Comparison of ENCODE assay signal across 1 cellular context in the genomic region with DNA sequence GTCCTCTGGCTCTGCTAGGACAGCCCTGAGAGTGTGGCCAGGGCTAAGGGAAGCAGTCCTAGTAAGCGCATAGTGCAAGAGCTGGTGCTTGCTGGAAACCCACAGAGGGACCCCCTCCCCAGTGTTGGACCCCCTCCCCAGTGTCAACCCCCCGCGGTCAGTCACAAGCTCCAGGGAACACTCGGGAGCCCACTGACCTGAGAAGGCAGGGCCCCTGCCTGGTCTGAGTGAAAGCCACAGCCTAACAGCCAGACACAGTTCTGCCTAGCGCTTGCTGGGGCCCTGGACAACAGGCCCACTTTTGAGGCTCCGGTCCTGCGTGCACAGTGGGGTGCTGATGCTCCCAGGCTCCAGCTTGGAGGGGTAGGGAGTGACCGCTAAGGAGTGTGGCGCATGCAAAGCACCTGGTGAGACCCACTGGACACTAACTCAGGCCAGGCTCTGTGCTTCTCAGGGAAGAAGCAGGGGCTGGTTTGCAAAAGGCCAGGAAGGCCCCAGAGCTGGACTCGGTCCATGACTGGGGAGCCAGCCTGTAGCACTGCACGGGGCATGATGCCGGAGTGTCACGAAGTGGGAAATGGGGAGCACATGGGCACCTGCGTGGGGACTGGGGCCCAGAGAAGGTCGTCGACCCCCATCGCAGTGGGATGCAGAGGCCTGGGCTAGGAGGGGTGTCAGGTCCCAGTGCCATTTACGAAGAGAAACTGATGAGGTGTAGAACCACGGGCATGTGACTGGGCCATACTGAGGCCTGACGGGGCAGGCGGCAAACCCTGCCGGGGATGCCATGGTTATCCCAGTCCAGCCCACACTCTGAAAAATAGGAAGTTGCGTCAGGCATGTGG.
TF ChIP-seq lines count a peak whose summit lies in the region.

No MANE protein-coding gene starts in this region.

TF ChIP-seq in H1, 55 proteins besides CTCF, POLR2A, EP300 and RAD21:
- no peak for TF ChIP-seq JUN (IDR thresholded peaks at IDR 0.05; ENCODE audit: low read depth, low read length)
- TF ChIP-seq, protein P1, sequence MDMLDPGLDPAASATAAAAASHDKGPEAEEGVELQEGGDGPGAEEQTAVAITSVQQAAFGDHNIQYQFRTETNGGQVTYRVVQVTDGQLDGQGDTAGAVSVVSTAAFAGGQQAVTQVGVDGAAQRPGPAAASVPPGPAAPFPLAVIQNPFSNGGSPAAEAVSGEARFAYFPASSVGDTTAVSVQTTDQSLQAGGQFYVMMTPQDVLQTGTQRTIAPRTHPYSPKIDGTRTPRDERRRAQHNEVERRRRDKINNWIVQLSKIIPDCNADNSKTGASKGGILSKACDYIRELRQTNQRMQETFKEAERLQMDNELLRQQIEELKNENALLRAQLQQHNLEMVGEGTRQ (IDR thresholded peaks at IDR 0.05; ENCODE audit: low read length) = no peak
- TF ChIP-seq RNF2 (IDR thresholded peaks at IDR 0.05; ENCODE audit: borderline replicate concordance, low read depth, low read length, missing control alignments, poor library complexity, severe bottlenecking) = no peak
TF ChIP-seq in H1: peak in this region for 0.
